ENCODE assay signal across 21 cellular contexts in the genomic region with DNA sequence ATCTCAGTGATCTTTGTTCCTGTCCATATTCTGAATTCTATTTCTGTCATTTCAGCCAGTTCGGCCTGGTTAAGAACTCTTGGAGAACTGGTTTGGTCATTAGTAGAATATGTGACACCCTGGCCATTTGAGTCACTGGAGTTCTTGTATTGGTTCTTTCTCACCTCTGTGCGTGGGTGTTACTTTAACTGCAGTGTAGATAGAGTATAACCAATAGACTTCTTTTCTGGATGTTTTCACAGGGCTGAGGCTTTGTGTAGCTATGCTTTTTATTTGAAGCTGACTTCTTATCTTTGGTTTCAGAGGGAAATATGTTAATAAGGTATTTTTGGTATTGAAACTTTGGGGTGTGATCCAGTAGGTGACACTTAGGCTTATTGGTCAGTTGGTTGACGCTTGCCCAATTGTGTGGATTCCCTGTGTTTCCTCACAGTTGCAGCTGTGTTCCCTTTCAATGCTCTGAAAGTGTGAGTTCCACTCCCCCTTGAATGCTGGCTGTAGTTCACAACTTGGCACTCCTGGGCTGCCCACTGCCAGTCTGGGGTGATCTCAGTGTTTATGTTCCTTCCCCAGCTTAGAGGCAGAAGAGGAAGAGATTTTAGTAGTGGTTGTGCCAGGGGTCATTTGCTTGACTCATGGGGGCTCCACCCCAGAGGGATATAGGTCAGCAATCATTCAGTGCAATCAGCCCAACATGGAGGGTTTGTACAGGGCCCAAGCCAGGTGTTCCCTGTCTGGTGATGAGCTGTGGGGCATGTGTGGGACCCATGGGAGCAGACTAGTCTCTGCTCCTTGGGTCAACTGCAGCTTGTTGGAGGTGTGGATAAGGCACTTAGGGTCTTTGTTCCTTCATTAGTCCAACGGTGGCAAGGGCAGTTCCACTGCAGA. TPM values are rescaled to one million over a fixed set of nuclear protein-coding genes. Genes with fewer than 3 reads are reported as not detected.
DNase-seq lines count a peak whose midpoint lies in the region; ATAC-seq and TF ChIP-seq lines count a peak whose summit lies in the region.
"Had no signal": no experiment of that assay in that cellular context is flagged by ENCODE, and none has a peak within 500 bp of the region (broad histone marks: within the 10 kb centered on the region; RNA-seq: fewer than 3 reads in every experiment).

No MANE protein-coding gene starts in this region.

- DNase-seq in natural killer cell treated with Interleukin-12 subunit alpha and Interleukin-12 subunit beta and Interleukin-15 and Interleukin-18, amount 100 ng/mL, for 72 hours (ENCODE audit: low spot score) = peak; percentile 64
- no peak for DNase-seq in natural killer cell
- DNase-seq in epithelial cell of esophagus (ENCODE audit: low read depth) = peak; percentile 29
- peak; percentile 30 for DNase-seq in iris pigment epithelial cell (ENCODE audit: low read depth)
- DNase-seq in GM20000 (ENCODE audit: low spot score) = no peak
- DNase-seq: EL, NCI-H1105, NCI-H146, NCI-H2029, NCI-H226, NCI-H510A treated with DMSO at 0.1 percent for 48 hours, NCI-H774, SIG-M5 had no signal

- no peak for TF ChIP-seq CTCF in natural killer cell (IDR thresholded peaks at IDR 0.05)
- TF ChIP-seq CTCF in epithelial cell of esophagus (IDR thresholded peaks at IDR 0.05; ENCODE audit: insufficient read depth, low read depth, low read length, missing control alignments) = no peak
- TF ChIP-seq CTCF in GM20000 (IDR thresholded peaks at IDR 0.05; ENCODE audit: extremely low read depth, missing control alignments) = no peak

- intact Hi-C loops in natural killer cell (cut with micrococcal nuclease) = no loop called here

- H3K36me3 Mint-ChIP-seq in natural killer cell treated with Interleukin-12 subunit alpha and Interleukin-12 subunit beta and Interleukin-15 and Interleukin-18, amount 100 ng/mL, for 72 hours = peaks cover 7% of the 10 kb centered on the region
- no peaks in the 10 kb centered on the region for H3K36me3 Mint-ChIP-seq in natural killer cell

- peaks cover 7 to 9% of the 10 kb centered on the region in 2 donors for H3K4me1 Mint-ChIP-seq in natural killer cell treated with Interleukin-12 subunit alpha and Interleukin-12 subunit beta and Interleukin-15 and Interleukin-18, amount 100 ng/mL, for 72 hours (ENCODE audit: low read depth in 2 of 2)
- no peaks in the 10 kb centered on the region for H3K4me1 Mint-ChIP-seq in natural killer cell
- H3K4me1 Mint-ChIP-seq: B cell, CD14-positive monocyte had no signal

- no peak overlapping the region for H3K4me3 Mint-ChIP-seq in natural killer cell treated with Interleukin-12 subunit alpha and Interleukin-12 subunit beta and Interleukin-15 and Interleukin-18, amount 100 ng/mL, for 72 hours
- no peak overlapping the region for H3K4me3 Mint-ChIP-seq in natural killer cell
- H3K4me3 Mint-ChIP-seq: B cell, CD14-positive monocyte had no signal

- H3K27me3 Mint-ChIP-seq in natural killer cell treated with Interleukin-12 subunit alpha and Interleukin-12 subunit beta and Interleukin-15 and Interleukin-18, amount 100 ng/mL, for 72 hours = no peaks in the 10 kb centered on the region
- no peaks in the 10 kb centered on the region for H3K27me3 Mint-ChIP-seq in natural killer cell (ENCODE audit: low read depth in 2 of 2)
- H3K27me3 Mint-ChIP-seq: B cell had no signal

- peaks cover 7% of the 10 kb centered on the region for H3K9me3 Mint-ChIP-seq in natural killer cell treated with Interleukin-12 subunit alpha and Interleukin-12 subunit beta and Interleukin-15 and Interleukin-18, amount 100 ng/mL, for 72 hours
- no peaks in the 10 kb centered on the region for H3K9me3 Mint-ChIP-seq in natural killer cell

- peak overlapping the region in 1 of 2 donors; percentile 84 for H3K27ac Mint-ChIP-seq in natural killer cell treated with Interleukin-12 subunit alpha and Interleukin-12 subunit beta and Interleukin-15 and Interleukin-18, amount 100 ng/mL, for 72 hours
- H3K27ac Mint-ChIP-seq in natural killer cell = no peak overlapping the region
- H3K27ac Mint-ChIP-seq: B cell, CD14-positive monocyte had no signal

- ATAC-seq in natural killer cell treated with Interleukin-12 subunit alpha and Interleukin-12 subunit beta and Interleukin-15 and Interleukin-18, amount 100 ng/mL, for 72 hours = peak; percentile 48 to 85
- ATAC-seq in natural killer cell (no peak), HG03469 (IDR thresholded peaks at IDR 0.05; ENCODE audit: unreplicated experiment) (no peak), GM19467 (IDR thresholded peaks at IDR 0.05; ENCODE audit: unreplicated experiment) (no peak)
- ATAC-seq: K562, Panc1, SK-N-SH treated with all-trans-retinoic acid at 6 μM for 48 hours had no signal

- H3K4me3 ChIP-seq in epithelial cell of esophagus (ENCODE audit: low read length) = no peak overlapping the region
- H3K4me3 ChIP-seq: HAP-1, K562 had no signal

RNA-seq across cellular contexts. Expression of a gene that starts 34.9 kb away (rescaled TPM):
- total RNA-seq in natural killer cell treated with Interleukin-12 subunit alpha and Interleukin-12 subunit beta and Interleukin-15 and Interleukin-18, amount 100 ng/mL, for 72 hours = not detected
- total RNA-seq in natural killer cell = not detected
- total RNA-seq: B cell had no signal

Comparison
In these comparisons a context has a peak if more than half of its experiments do, and no peak if none do; other contexts are left out.
1. ATAC-seq: peak in natural killer cell treated with Interleukin-12 subunit alpha and Interleukin-12 subunit beta and Interleukin-15 and Interleukin-18, amount 100 ng/mL, for 72 hours (2 of 2); none in natural killer cell (0 of 3), HG03469 (single experiment) and GM19467 (single experiment).
2. DNase-seq: peak in natural killer cell treated with Interleukin-12 subunit alpha and Interleukin-12 subunit beta and Interleukin-15 and Interleukin-18, amount 100 ng/mL, for 72 hours (single experiment), epithelial cell of esophagus (single experiment) and iris pigment epithelial cell (single experiment); none in natural killer cell (single experiment) and GM20000 (single experiment).